ENCODE assay signal across 20 cellular contexts in the genomic region with DNA sequence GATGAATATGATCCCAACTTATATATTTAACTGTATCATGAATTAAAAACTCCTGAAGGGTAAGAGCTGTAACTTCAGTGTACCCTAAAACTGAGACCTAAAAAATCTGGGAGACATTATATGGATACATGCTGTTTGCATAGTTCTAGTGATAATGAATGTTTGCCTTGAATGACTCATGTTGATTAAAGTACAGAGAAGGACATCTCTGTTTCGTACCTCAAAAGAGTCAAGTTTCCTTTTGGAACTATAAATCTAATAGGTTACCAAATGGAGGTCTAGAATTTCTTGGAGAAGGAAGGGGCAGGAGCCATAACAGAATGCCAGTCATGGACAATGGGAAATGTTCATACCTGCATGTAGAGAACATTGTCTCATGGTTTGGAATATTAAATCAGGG.
DNase-seq lines count a peak whose midpoint lies in the region; ATAC-seq, FAIRE-seq and TF ChIP-seq lines count a peak whose summit lies in the region.
"Had no signal": no experiment of that assay in that cellular context is flagged by ENCODE, and none has a peak within 500 bp of the region (broad histone marks: within the 10 kb centered on the region; RNA-seq: fewer than 3 reads in every experiment).

No MANE protein-coding gene starts in this region.

- BruUV-seq in HepG2 (replicated peaks; lab: Mats Ljungman, UMichigan): no TSS peak

- no peaks in the 10 kb centered on the region for H3K36me3 ChIP-seq in liver (ENCODE audit: control insufficient read depth in 4 of 4, insufficient read depth in 3 of 4, low read depth in 1 of 4, low read length in 3 of 4)
- H3K36me3 ChIP-seq in HepG2 (replicated peaks in 1 of 2; ENCODE audit: control insufficient read depth in 1 of 2, insufficient read depth in 2 of 2, low read length in 2 of 2): no peaks in the 10 kb centered on the region
- H3K36me3 ChIP-seq in esophagus squamous epithelium: no peaks in the 10 kb centered on the region
- H3K36me3 ChIP-seq in mucosa of descending colon (ENCODE audit: low read depth): no peaks in the 10 kb centered on the region
- no peaks in the 10 kb centered on the region for H3K36me3 ChIP-seq in WERI-Rb-1
- H3K36me3 ChIP-seq: HAP-1, Peyer's patch had no signal

- no peaks in the 10 kb centered on the region for H4K20me1 ChIP-seq in HepG2 (ENCODE audit: insufficient read depth, low read length)

- H3K27ac ChIP-seq in liver (ENCODE audit: low read depth in 1 of 2, low read length in 2 of 2): peak overlapping the region; percentile 63 to 75
- no peak overlapping the region for H3K27ac ChIP-seq in HepG2 (ENCODE audit: extremely low read length, insufficient read depth, low read length)
- H3K27ac ChIP-seq in esophagus squamous epithelium: peak overlapping the region in 3 of 4 donors; percentile 11 to 75 (median 53)
- no peak overlapping the region for H3K27ac ChIP-seq in WERI-Rb-1
- H3K27ac ChIP-seq: C4-2B had no signal

- no peak for TF ChIP-seq EP300 in HepG2 (IDR thresholded peaks at IDR 0.05; ENCODE audit: low read depth in 2 of 2, low read length in 2 of 2)
- no peak for TF ChIP-seq EP300 in HepG2 (CRISPR knock-in tag; IDR thresholded peaks at IDR 0.05; ENCODE audit: borderline replicate concordance)

- ATAC-seq in HepG2 (no peak), mucosa of descending colon (peak; percentile 75), HG02623 (IDR thresholded peaks at IDR 0.05; ENCODE audit: unreplicated experiment) (no peak)

- TF ChIP-seq CTCF in liver (IDR thresholded peaks at IDR 0.05; ENCODE audit: low read depth, low read length, missing input control) (no peak), HepG2 (CRISPR knock-in tag; IDR thresholded peaks at IDR 0.05) (no peak), esophagus squamous epithelium (IDR thresholded peaks at IDR 0.05) (no peak), mucosa of descending colon (IDR thresholded peaks at IDR 0.05) (no peak), WERI-Rb-1 (IDR thresholded peaks at IDR 0.05; ENCODE audit: low read depth, low read length) (no peak)

- H3K27me3 ChIP-seq in liver (ENCODE audit: control insufficient read depth in 4 of 4, insufficient read depth in 4 of 4, low read length in 3 of 4) (no peaks in the 10 kb centered on the region), HepG2 (ENCODE audit: control insufficient read depth in 1 of 2, insufficient read depth in 2 of 2, low read length in 2 of 2) (no peaks in the 10 kb centered on the region), esophagus squamous epithelium (no peaks in the 10 kb centered on the region), WERI-Rb-1 (ENCODE audit: insufficient read depth, low read depth, severe bottlenecking) (no peaks in the 10 kb centered on the region)
- H3K27me3 ChIP-seq: Peyer's patch had no signal

- H3K9me3 ChIP-seq in liver (ENCODE audit: control insufficient read depth in 4 of 4, low read length in 3 of 4) (no peaks in the 10 kb centered on the region), HepG2 (ENCODE audit: low read length) (no peaks in the 10 kb centered on the region), esophagus squamous epithelium (no peaks in the 10 kb centered on the region), mucosa of descending colon (no peaks in the 10 kb centered on the region), WERI-Rb-1 (ENCODE audit: severe bottlenecking) (no peaks in the 10 kb centered on the region)
- H3K9me3 ChIP-seq: HAP-1, Peyer's patch had no signal

- TF ChIP-seq POLR2A in HepG2 (IDR thresholded peaks at IDR 0.05; ENCODE audit: insufficient read depth in 1 of 2, low read depth in 2 of 2, low read length in 2 of 2): no peak
- TF ChIP-seq POLR2A in esophagus squamous epithelium (IDR thresholded peaks at IDR 0.05): no peak

- H3K4me2 ChIP-seq in HepG2 (ENCODE audit: low read depth, low read length): no peak overlapping the region

- no peaks in the 10 kb centered on the region for H3K79me2 ChIP-seq in HepG2 (ENCODE audit: insufficient read depth, low read length)

- no peak for FAIRE-seq in HepG2 (lab: Jason Lieb, UNC)
- FAIRE-seq: G401.6, GM12892, GM19239, HTR-8/SVneo had no signal

- in situ Hi-C loops in HepG2 (cut with HindIII; ENCODE audit: extremely low pct_ligation_motif_present, low pct_unique_long_range_greater_than_20kb): no loop called here

- WGBS in liver: 31% methylated on average over 1 of the region's 1 CpG
- 5% methylated on average over 1 of the region's 1 CpG for WGBS in HepG2 (ENCODE audit: low lambda C conversion rate)
- 29 to 33% methylated on average over 1 of the region's 1 CpG for WGBS in esophagus squamous epithelium, 2 donors

- H3K4me1 ChIP-seq in liver (ENCODE audit: control insufficient read depth in 4 of 4, insufficient read depth in 4 of 4, low read length in 3 of 4): peaks cover 0 to 13% (median 11%) of the 10 kb centered on the region in 4 donors
- H3K4me1 ChIP-seq in HepG2 (ENCODE audit: insufficient read depth, low read length): peaks cover 8% of the 10 kb centered on the region
- H3K4me1 ChIP-seq in esophagus squamous epithelium: peaks cover 0 to 26% (median 5%) of the 10 kb centered on the region in 3 donors
- peaks cover 4% of the 10 kb centered on the region for H3K4me1 ChIP-seq in mucosa of descending colon (ENCODE audit: low read depth)

- POLR2A ChIA-PET in HepG2 (lab: Yijun Ruan, JAX): no interaction called here

- H2AFZ ChIP-seq in HepG2 (ENCODE audit: low read length): no peak overlapping the region

- intact Hi-C loops in HepG2 (cut with micrococcal nuclease; ENCODE audit: unreplicated experiment): no loop called here
- intact Hi-C loops in esophagus squamous epithelium (cut with DNase I): no loop called here
- intact Hi-C loops in mucosa of descending colon (cut with DNase I, micrococcal nuclease): no loop called here

- DNase-seq in HepG2 (ENCODE audit: low spot score) (no peak), esophagus squamous epithelium (lab: John Stamatoyannopoulos, UW) (no peak), mucosa of descending colon (no peak), cortex of kidney (lab: John Stamatoyannopoulos, UW) (no peak), cerebellar nuclear complex (lab: John Stamatoyannopoulos, UW) (no peak), WERI-Rb-1 (no peak)
- DNase-seq: NCI-H1048, NCI-H1694 treated with DMSO at 0.1 percent for 48 hours, NCI-H446 treated with DMSO at 0.1 percent for 48 hours, NCI-H82, Peyer's patch, SHP77 treated with DMSO at 0.1 percent for 48 hours had no signal

- H3K9ac ChIP-seq in liver (ENCODE audit: low read depth in 1 of 2, low read length in 2 of 2) (no peak overlapping the region), HepG2 (ENCODE audit: insufficient read depth, low read depth, low read length) (no peak overlapping the region)

- CTCF ChIA-PET in HepG2 (lab: Yijun Ruan, JAX; ENCODE audit: low intra/inter-chr PET ratio, low total read pairs): no interaction called here

- H3K4me3 ChIP-seq in liver (ENCODE audit: low read depth in 1 of 3, low read length in 3 of 3) (no peak overlapping the region), HepG2 (replicated peaks in 1 of 3; ENCODE audit: insufficient read depth in 1 of 3, low read depth in 2 of 3, low read length in 3 of 3) (no peak overlapping the region), esophagus squamous epithelium (no peak overlapping the region), mucosa of descending colon (no peak overlapping the region), WERI-Rb-1 (ENCODE audit: low read depth, low read length) (no peak overlapping the region)
- H3K4me3 ChIP-seq: HAP-1, Peyer's patch had no signal

- TF ChIP-seq RAD21 in liver (IDR thresholded peaks at IDR 0.05) (no peak), HepG2 (CRISPR knock-in tag; IDR thresholded peaks at IDR 0.05) (no peak)

TF ChIP-seq in liver, 16 proteins besides CTCF, POLR2A, EP300 and RAD21 (continues in another document):
- TF ChIP-seq, protein P1, sequence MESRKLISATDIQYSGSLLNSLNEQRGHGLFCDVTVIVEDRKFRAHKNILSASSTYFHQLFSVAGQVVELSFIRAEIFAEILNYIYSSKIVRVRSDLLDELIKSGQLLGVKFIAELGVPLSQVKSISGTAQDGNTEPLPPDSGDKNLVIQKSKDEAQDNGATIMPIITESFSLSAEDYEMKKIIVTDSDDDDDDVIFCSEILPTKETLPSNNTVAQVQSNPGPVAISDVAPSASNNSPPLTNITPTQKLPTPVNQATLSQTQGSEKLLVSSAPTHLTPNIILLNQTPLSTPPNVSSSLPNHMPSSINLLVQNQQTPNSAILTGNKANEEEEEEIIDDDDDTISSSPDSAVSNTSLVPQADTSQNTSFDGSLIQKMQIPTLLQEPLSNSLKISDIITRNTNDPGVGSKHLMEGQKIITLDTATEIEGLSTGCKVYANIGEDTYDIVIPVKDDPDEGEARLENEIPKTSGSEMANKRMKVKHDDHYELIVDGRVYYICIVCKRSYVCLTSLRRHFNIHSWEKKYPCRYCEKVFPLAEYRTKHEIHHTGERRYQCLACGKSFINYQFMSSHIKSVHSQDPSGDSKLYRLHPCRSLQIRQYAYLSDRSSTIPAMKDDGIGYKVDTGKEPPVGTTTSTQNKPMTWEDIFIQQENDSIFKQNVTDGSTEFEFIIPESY (IDR thresholded peaks at IDR 0.05): no peak
- TF ChIP-seq EGR1 (IDR thresholded peaks at IDR 0.05; ENCODE audit: low read depth in 2 of 2) (no peak), HNF4G (IDR thresholded peaks at IDR 0.05) (no peak)
- TF ChIP-seq, protein P2, sequence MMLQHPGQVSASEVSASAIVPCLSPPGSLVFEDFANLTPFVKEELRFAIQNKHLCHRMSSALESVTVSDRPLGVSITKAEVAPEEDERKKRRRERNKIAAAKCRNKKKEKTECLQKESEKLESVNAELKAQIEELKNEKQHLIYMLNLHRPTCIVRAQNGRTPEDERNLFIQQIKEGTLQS (IDR thresholded peaks at IDR 0.05): no peak

TF ChIP-seq in HepG2, 621 proteins besides CTCF, POLR2A, EP300 and RAD21 (continues in another document):
- no peak for TF ChIP-seq ZNF768 (CRISPR knock-in tag; IDR thresholded peaks at IDR 0.05)
- TF ChIP-seq, protein P3, sequence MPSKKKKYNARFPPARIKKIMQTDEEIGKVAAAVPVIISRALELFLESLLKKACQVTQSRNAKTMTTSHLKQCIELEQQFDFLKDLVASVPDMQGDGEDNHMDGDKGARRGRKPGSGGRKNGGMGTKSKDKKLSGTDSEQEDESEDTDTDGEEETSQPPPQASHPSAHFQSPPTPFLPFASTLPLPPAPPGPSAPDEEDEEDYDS (CRISPR knock-in tag; IDR thresholded peaks at IDR 0.05): no peak
- TF ChIP-seq ESRRA (CRISPR knock-in tag; IDR thresholded peaks at IDR 0.05; ENCODE audit: low read depth): no peak
- TF ChIP-seq ETV6 (CRISPR knock-in tag; conservative IDR thresholded peaks at IDR 0.05): no peak
- TF ChIP-seq, protein P4, sequence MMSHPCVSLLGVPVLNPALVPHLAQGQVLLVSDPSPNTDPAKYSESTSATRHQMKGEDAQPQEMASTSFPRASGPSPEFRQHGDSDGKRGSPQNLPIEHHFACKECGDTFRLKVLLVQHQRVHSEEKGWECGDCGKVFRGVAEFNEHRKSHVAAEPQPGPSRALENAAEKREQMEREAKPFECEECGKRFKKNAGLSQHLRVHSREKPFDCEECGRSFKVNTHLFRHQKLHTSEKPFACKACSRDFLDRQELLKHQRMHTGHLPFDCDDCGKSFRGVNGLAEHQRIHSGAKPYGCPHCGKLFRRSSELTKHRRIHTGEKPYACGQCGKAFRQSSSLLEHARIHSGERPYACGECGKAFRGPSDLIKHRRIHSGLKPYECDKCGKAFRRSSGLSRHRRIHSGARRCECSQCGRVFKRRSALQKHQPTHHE (CRISPR knock-in tag; IDR thresholded peaks at IDR 0.05; ENCODE audit: borderline replicate concordance): no peak
- no peak for TF ChIP-seq TOPORS (CRISPR knock-in tag; IDR thresholded peaks at IDR 0.05)

Comparison
In these comparisons a context has a peak if more than half of its experiments do, and no peak if none do; other contexts are left out.
1. H3K27ac ChIP-seq: peak in liver (2 of 2) and esophagus squamous epithelium (3 of 4); none in HepG2 (single experiment) and WERI-Rb-1 (single experiment).